1 cellular context compared by ENCODE assay signal in genomic region chr2:110691612-110692258, GRCh38.
TF ChIP-seq lines count a peak whose summit lies in the region.

No MANE protein-coding gene starts in this region.

TF ChIP-seq in K562, 482 proteins besides CTCF, POLR2A, EP300 and RAD21 (continued from another document and continues in another):
- no peak for TF ChIP-seq ZNF280B (CRISPR knock-in tag; IDR thresholded peaks at IDR 0.05)
- TF ChIP-seq ZFP1 (CRISPR knock-in tag; IDR thresholded peaks at IDR 0.05): no peak
- TF ChIP-seq GABPB1 (CRISPR knock-in tag; IDR thresholded peaks at IDR 0.05): no peak
- TF ChIP-seq ZNF184 (CRISPR knock-in tag; IDR thresholded peaks at IDR 0.05): no peak
- TF ChIP-seq EHMT2 (IDR thresholded peaks at IDR 0.05): peak; percentile 51; the same call in 1 of the 2 replicates
- TF ChIP-seq CBFA2T2 (conservative IDR thresholded peaks at IDR 0.05): peak; percentile 87
- no peak for TF ChIP-seq RBM34 (IDR thresholded peaks at IDR 0.05; ENCODE audit: borderline replicate concordance, insufficient read depth, low read length)
- TF ChIP-seq POLR2AphosphoS5 (IDR thresholded peaks at IDR 0.05; ENCODE audit: control insufficient read depth, insufficient read depth, low read depth, low read length): 0 out of 2 replicates have a peak, but pooled peaks have one; percentile 40
- no peak for TF ChIP-seq HNRNPH1 (optimal IDR thresholded peaks at IDR 0.05; ENCODE audit: low read depth, low read length)
- no peak for TF ChIP-seq HNRNPLL (IDR thresholded peaks at IDR 0.05; ENCODE audit: low read depth, low read length, poor library complexity, severe bottlenecking)
- no peak for TF ChIP-seq SREBF2 (CRISPR knock-in tag; IDR thresholded peaks at IDR 0.05)
- no peak for TF ChIP-seq ZNF274 (IDR thresholded peaks at IDR 0.05; ENCODE audit: borderline replicate concordance, low read depth, low read length)
- TF ChIP-seq ZC3H8 (IDR thresholded peaks at IDR 0.05): no peak
- TF ChIP-seq ZNF23 (CRISPR knock-in tag; IDR thresholded peaks at IDR 0.05): no peak
- TF ChIP-seq CHD2 (IDR thresholded peaks at IDR 0.05; ENCODE audit: low read depth, low read length): no peak
- no peak for TF ChIP-seq HMGN3 (IDR thresholded peaks at IDR 0.05; ENCODE audit: borderline replicate concordance, extremely low read depth, insufficient read length, low read depth, low read length)
- TF ChIP-seq CREBBP (IDR thresholded peaks at IDR 0.05; ENCODE audit: low read depth, low read length): no peak
- no peak for TF ChIP-seq NFIX (CRISPR knock-in tag; IDR thresholded peaks at IDR 0.05; ENCODE audit: low read depth)
- 0 out of 2 replicates have a peak, but pooled peaks have one; percentile 70 for TF ChIP-seq NFRKB (IDR thresholded peaks at IDR 0.05; ENCODE audit: low read depth)
- no peak for TF ChIP-seq ZC3H11A (IDR thresholded peaks at IDR 0.05; ENCODE audit: low read depth, low read length)
- TF ChIP-seq NCOA1 (IDR thresholded peaks at IDR 0.05; ENCODE audit: low read depth): peak; percentile 42; the same call in 1 of the 2 replicates
- no peak for TF ChIP-seq FOS (IDR thresholded peaks at IDR 0.05; ENCODE audit: extremely low read depth, insufficient read length)
- TF ChIP-seq ZNF77 (CRISPR knock-in tag; IDR thresholded peaks at IDR 0.05): no peak
- TF ChIP-seq XRCC4 (IDR thresholded peaks at IDR 0.05; ENCODE audit: extremely low read depth, insufficient read depth, insufficient read length): no peak
- no peak for TF ChIP-seq RBM39 (optimal IDR thresholded peaks at IDR 0.05; ENCODE audit: low read depth, low read length)
- TF ChIP-seq ATF7 (IDR thresholded peaks at IDR 0.05): no peak
- TF ChIP-seq ZNF445 (CRISPR knock-in tag; IDR thresholded peaks at IDR 0.05; ENCODE audit: low read depth): no peak
- no peak for TF ChIP-seq ZNF146 (CRISPR knock-in tag; IDR thresholded peaks at IDR 0.05; ENCODE audit: unreplicated experiment)
- no peak for TF ChIP-seq HMG20B (CRISPR knock-in tag; IDR thresholded peaks at IDR 0.05)
- no peak for TF ChIP-seq BHLHE40 (IDR thresholded peaks at IDR 0.05; ENCODE audit: low read length)
- TF ChIP-seq E2F6 (IDR thresholded peaks at IDR 0.05; ENCODE audit: borderline replicate concordance in 1 of 2, extremely low read depth in 1 of 2, insufficient read depth in 1 of 2, insufficient read length in 1 of 2, low read depth in 1 of 2, low read length in 1 of 2, poor library complexity in 1 of 2, severe bottlenecking in 1 of 2): no peak
- TF ChIP-seq LEF1 (IDR thresholded peaks at IDR 0.05): no peak; the same call in 1 of the 2 replicates
- no peak for TF ChIP-seq ZNF695 (CRISPR knock-in tag; IDR thresholded peaks at IDR 0.05)
- TF ChIP-seq SETDB1 (IDR thresholded peaks at IDR 0.05; ENCODE audit: low read length): no peak
- no peak for TF ChIP-seq ZNF347 (CRISPR knock-in tag; IDR thresholded peaks at IDR 0.05; ENCODE audit: low read depth)
- no peak for TF ChIP-seq MCM7 (IDR thresholded peaks at IDR 0.05)
- no peak for TF ChIP-seq NUFIP1 (IDR thresholded peaks at IDR 0.05; ENCODE audit: partially characterized antibody)
- TF ChIP-seq E2F5 (CRISPR knock-in tag; IDR thresholded peaks at IDR 0.05): no peak
- no peak for TF ChIP-seq ILK (tag; IDR thresholded peaks at IDR 0.05; ENCODE audit: borderline replicate concordance, low read depth)
- TF ChIP-seq ZNF41 (CRISPR knock-in tag; conservative IDR thresholded peaks at IDR 0.05): no peak
- TF ChIP-seq, protein P1, sequence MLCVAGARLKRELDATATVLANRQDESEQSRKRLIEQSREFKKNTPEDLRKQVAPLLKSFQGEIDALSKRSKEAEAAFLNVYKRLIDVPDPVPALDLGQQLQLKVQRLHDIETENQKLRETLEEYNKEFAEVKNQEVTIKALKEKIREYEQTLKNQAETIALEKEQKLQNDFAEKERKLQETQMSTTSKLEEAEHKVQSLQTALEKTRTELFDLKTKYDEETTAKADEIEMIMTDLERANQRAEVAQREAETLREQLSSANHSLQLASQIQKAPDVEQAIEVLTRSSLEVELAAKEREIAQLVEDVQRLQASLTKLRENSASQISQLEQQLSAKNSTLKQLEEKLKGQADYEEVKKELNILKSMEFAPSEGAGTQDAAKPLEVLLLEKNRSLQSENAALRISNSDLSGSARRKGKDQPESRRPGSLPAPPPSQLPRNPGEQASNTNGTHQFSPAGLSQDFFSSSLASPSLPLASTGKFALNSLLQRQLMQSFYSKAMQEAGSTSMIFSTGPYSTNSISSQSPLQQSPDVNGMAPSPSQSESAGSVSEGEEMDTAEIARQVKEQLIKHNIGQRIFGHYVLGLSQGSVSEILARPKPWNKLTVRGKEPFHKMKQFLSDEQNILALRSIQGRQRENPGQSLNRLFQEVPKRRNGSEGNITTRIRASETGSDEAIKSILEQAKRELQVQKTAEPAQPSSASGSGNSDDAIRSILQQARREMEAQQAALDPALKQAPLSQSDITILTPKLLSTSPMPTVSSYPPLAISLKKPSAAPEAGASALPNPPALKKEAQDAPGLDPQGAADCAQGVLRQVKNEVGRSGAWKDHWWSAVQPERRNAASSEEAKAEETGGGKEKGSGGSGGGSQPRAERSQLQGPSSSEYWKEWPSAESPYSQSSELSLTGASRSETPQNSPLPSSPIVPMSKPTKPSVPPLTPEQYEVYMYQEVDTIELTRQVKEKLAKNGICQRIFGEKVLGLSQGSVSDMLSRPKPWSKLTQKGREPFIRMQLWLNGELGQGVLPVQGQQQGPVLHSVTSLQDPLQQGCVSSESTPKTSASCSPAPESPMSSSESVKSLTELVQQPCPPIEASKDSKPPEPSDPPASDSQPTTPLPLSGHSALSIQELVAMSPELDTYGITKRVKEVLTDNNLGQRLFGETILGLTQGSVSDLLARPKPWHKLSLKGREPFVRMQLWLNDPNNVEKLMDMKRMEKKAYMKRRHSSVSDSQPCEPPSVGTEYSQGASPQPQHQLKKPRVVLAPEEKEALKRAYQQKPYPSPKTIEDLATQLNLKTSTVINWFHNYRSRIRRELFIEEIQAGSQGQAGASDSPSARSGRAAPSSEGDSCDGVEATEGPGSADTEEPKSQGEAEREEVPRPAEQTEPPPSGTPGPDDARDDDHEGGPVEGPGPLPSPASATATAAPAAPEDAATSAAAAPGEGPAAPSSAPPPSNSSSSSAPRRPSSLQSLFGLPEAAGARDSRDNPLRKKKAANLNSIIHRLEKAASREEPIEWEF (CRISPR knock-in tag; IDR thresholded peaks at IDR 0.05): 0 out of 2 replicates have a peak, but pooled peaks have one; percentile 63
- TF ChIP-seq TRIM24 (IDR thresholded peaks at IDR 0.05): peak; percentile 66 to 76; a peak in 3 of 4 replicates
- no peak for TF ChIP-seq POLR2AphosphoS2 (IDR thresholded peaks at IDR 0.05; ENCODE audit: low read length)
- no peak for TF ChIP-seq RFX1 (IDR thresholded peaks at IDR 0.05)
- no peak for TF ChIP-seq MYC (IDR thresholded peaks at IDR 0.05; ENCODE audit: low read depth, low read length)
- no peak for TF ChIP-seq MYC (CRISPR knock-in tag; IDR thresholded peaks at IDR 0.05; ENCODE audit: borderline replicate concordance, low read depth)
- TF ChIP-seq ZNF354B (CRISPR knock-in tag; IDR thresholded peaks at IDR 0.05): no peak
- TF ChIP-seq TAF7 (tag; IDR thresholded peaks at IDR 0.05): no peak
- no peak for TF ChIP-seq MXI1 (IDR thresholded peaks at IDR 0.05; ENCODE audit: low read depth, low read length)
- TF ChIP-seq, protein P2, sequence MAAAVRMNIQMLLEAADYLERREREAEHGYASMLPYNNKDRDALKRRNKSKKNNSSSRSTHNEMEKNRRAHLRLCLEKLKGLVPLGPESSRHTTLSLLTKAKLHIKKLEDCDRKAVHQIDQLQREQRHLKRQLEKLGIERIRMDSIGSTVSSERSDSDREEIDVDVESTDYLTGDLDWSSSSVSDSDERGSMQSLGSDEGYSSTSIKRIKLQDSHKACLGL (CRISPR knock-in tag; IDR thresholded peaks at IDR 0.05; ENCODE audit: borderline replicate concordance, poor library complexity, severe bottlenecking): no peak
- TF ChIP-seq ETS2 (tag; IDR thresholded peaks at IDR 0.05; ENCODE audit: borderline replicate concordance, poor library complexity, severe bottlenecking): no peak
- TF ChIP-seq, protein P3, sequence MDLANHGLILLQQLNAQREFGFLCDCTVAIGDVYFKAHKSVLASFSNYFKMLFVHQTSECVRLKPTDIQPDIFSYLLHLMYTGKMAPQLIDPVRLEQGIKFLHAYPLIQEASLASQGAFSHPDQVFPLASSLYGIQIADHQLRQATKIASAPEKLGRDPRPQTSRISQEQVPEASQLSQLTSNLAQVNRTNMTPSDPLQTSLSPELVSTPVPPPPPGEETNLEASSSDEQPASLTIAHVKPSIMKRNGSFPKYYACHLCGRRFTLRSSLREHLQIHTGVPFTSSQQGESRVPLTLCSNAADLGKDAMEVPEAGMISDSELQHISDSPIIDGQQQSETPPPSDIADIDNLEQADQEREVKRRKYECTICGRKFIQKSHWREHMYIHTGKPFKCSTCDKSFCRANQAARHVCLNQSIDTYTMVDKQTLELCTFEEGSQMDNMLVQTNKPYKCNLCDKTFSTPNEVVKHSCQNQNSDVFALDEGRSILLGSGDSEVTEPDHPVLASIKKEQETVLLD (IDR thresholded peaks at IDR 0.05): peak; percentile 52; the same call in 1 of the 2 replicates
- TF ChIP-seq E2F3 (CRISPR knock-in tag; IDR thresholded peaks at IDR 0.05): no peak
- no peak for TF ChIP-seq DIDO1 (tag; IDR thresholded peaks at IDR 0.05; ENCODE audit: low read depth)
- no peak for TF ChIP-seq ZNF263 (CRISPR knock-in tag; IDR thresholded peaks at IDR 0.05; ENCODE audit: borderline replicate concordance)
- no peak for TF ChIP-seq STAT5B (CRISPR knock-in tag; IDR thresholded peaks at IDR 0.05)
- no peak for TF ChIP-seq HDAC6 (IDR thresholded peaks at IDR 0.05; ENCODE audit: low read depth, low read length)
- no peak for TF ChIP-seq RBM14 (IDR thresholded peaks at IDR 0.05; ENCODE audit: borderline replicate concordance, insufficient read depth, low read depth, low read length)
- peak; percentile 94 for TF ChIP-seq CBFA2T3 (IDR thresholded peaks at IDR 0.05)
- no peak for TF ChIP-seq NR1H2 (CRISPR knock-in tag; IDR thresholded peaks at IDR 0.05)
- TF ChIP-seq ZBTB17 (CRISPR knock-in tag; IDR thresholded peaks at IDR 0.05): no peak
- no peak for TF ChIP-seq ZNF764 (CRISPR knock-in tag; IDR thresholded peaks at IDR 0.05; ENCODE audit: low read depth)
- peak; percentile 69 for TF ChIP-seq PHB2 (IDR thresholded peaks at IDR 0.05; ENCODE audit: low read depth)
- TF ChIP-seq ZNF668 (CRISPR knock-in tag; IDR thresholded peaks at IDR 0.05): no peak
- TF ChIP-seq JUN (IDR thresholded peaks at IDR 0.05; ENCODE audit: borderline replicate concordance, low read depth, low read length): no peak
- TF ChIP-seq JUN (CRISPR knock-in tag; IDR thresholded peaks at IDR 0.05; ENCODE audit: borderline replicate concordance): no peak
- TF ChIP-seq, protein P4, sequence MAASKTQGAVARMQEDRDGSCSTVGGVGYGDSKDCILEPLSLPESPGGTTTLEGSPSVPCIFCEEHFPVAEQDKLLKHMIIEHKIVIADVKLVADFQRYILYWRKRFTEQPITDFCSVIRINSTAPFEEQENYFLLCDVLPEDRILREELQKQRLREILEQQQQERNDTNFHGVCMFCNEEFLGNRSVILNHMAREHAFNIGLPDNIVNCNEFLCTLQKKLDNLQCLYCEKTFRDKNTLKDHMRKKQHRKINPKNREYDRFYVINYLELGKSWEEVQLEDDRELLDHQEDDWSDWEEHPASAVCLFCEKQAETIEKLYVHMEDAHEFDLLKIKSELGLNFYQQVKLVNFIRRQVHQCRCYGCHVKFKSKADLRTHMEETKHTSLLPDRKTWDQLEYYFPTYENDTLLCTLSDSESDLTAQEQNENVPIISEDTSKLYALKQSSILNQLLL (CRISPR knock-in tag; IDR thresholded peaks at IDR 0.05; ENCODE audit: borderline replicate concordance): no peak
- no peak for TF ChIP-seq ZNF165 (CRISPR knock-in tag; IDR thresholded peaks at IDR 0.05; ENCODE audit: borderline replicate concordance)
- TF ChIP-seq RHOXF2B (CRISPR knock-in tag; conservative IDR thresholded peaks at IDR 0.05): no peak
- TF ChIP-seq E2F1 (CRISPR knock-in tag; IDR thresholded peaks at IDR 0.05): no peak
- no peak for TF ChIP-seq ZNF316 (IDR thresholded peaks at IDR 0.05)
